In the genomic region with DNA sequence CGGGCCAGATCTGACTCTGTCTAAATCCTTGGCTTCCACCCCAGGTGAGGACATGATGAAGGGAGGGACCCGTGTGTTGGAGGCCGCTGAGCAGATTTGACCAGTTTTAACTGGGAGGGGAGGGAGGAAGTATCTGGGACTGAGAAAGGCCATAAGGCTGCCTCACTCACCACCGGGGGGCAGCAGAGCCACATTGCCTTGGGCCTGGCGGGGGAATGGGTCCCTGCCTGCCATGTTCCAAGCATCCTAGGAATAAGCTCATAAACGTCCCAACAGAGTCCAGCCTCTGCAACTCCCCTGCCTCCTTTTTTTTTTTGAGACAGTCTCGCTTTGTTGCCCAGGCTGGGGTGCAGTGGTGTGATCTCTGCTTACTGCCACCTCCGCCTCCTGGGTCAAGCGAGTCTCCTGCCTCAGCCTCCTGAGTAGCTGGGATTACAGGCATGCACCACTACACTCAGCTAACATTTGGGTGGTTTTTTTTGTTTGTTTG, we compare ENCODE assay signal across 8 cellular contexts. TPM values are rescaled to one million over a fixed set of nuclear protein-coding genes. Genes with fewer than 3 reads are reported as not detected.
DNase-seq lines count a peak whose midpoint lies in the region; ATAC-seq and TF ChIP-seq lines count a peak whose summit lies in the region.

No MANE protein-coding gene starts in this region.

- peak overlapping the region; percentile 75 for H3K4me3 Mint-ChIP-seq in neural crest cell

- H3K36me3 Mint-ChIP-seq in neural crest cell (ENCODE audit: low read depth): no peaks in the 10 kb centered on the region

- H3K4me3 ChIP-seq in fibroblast of mammary gland (ENCODE audit: control insufficient read depth, low read depth, low read length): no peak overlapping the region

- peaks cover 22% of the 10 kb centered on the region for H3K27me3 Mint-ChIP-seq in neural crest cell (ENCODE audit: low read depth)

- peak; percentile 94 for TF ChIP-seq CTCF in fibroblast of mammary gland (conservative IDR thresholded peaks at IDR 0.05; ENCODE audit: control insufficient read depth, insufficient read depth, low read depth, low read length)
- TF ChIP-seq CTCF in neural crest cell (conservative IDR thresholded peaks at IDR 0.05): peak; percentile 89

- DNase-seq in DMS153 (lab: John Stamatoyannopoulos, UW) (peak; percentile 58), Kasumi-1 (lab: John Stamatoyannopoulos, UW) (peak; percentile 66 to 84), RPMI8226 (peak; percentile 84), fibroblast of mammary gland (ENCODE audit: low read depth) (peak; percentile 77), neural crest cell (ENCODE audit: low read depth, low spot score) (peak; percentile 95), superior temporal gyrus (ENCODE audit: extremely low spot score) (peak; percentile 93)
- peak; percentile 56 to 57 for DNase-seq in activated T-helper 1 cell treated with anti-CD3 and anti-CD28 coated beads, Interleukin-2, amount 50 U/mL, for 16 hours (ENCODE audit: low read depth in 1 of 2, low spot score in 1 of 2)

- no peak overlapping the region for H3K27ac Mint-ChIP-seq in neural crest cell (ENCODE audit: unreplicated experiment)

- peaks cover 19% of the 10 kb centered on the region for H3K4me1 Mint-ChIP-seq in neural crest cell

- ATAC-seq in GM19395 (IDR thresholded peaks at IDR 0.05; ENCODE audit: unreplicated experiment): no peak

- H3K9me3 Mint-ChIP-seq in neural crest cell: no peaks in the 10 kb centered on the region

RNA-seq across cellular contexts. Expression of gene MAST3, which starts 15.5 kb away (rescaled TPM):
- 12.6 and 13.4 TPM in 2 replicates for total RNA-seq in neural crest cell

RNA-seq across cellular contexts. Expression of gene IL12RB1, which starts 26.3 kb away (rescaled TPM):
- not detected in 2 replicates for total RNA-seq in neural crest cell

RNA-seq across cellular contexts. Expression of gene PIK3R2, which starts 39.9 kb away (rescaled TPM):
- 72.5 and 74.8 TPM in 2 replicates for total RNA-seq in neural crest cell
